8 cellular contexts compared by ENCODE assay signal in the genomic region with DNA sequence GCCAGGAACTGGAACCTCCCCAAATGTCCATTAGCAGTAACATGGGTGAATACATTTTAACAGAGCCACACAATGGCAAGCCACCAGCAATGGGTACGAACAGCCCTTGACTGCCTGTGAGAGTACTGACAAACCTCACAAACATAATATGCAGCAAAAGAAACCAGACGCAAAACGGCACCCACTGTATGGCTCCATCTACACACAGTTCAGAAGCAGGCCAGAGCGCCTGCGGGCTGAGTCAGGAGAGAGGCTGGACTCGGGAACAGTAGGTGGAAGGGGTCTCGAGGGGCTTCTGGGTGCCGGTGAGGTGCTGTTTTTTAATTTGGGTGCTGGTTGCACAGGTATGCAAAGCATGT.
DNase-seq lines count a peak whose midpoint lies in the region; ATAC-seq and TF ChIP-seq lines count a peak whose summit lies in the region.

No MANE protein-coding gene starts in this region.

- no peaks in the 10 kb centered on the region for H3K36me3 ChIP-seq in sigmoid colon

- no peaks in the 10 kb centered on the region for H3K27me3 Mint-ChIP-seq in T-helper 17 cell

- DNase-seq in GM12864 (ENCODE audit: low read depth), result no peak
- no peak for DNase-seq in T-helper 17 cell
- peak; percentile 56 for DNase-seq in cardiac septum (ENCODE audit: low spot score)
- DNase-seq in sigmoid colon, result peak; percentile 66
- no peak for DNase-seq in NCI-H1930 (lab: John Stamatoyannopoulos, UW)
- DNase-seq in NCI-H524 (lab: John Stamatoyannopoulos, UW), result no peak

- no peak for TF ChIP-seq EP300 in sigmoid colon (IDR thresholded peaks at IDR 0.05)

- WGBS in sigmoid colon, 2 donors, result 23 to 65% methylated on average over 8 of the region's 8 CpGs

- TF ChIP-seq POLR2A in sigmoid colon (IDR thresholded peaks at IDR 0.05), result no peak

- peak; percentile 18 for ATAC-seq in T-helper 17 cell
- ATAC-seq in HG03521 (IDR thresholded peaks at IDR 0.05; ENCODE audit: unreplicated experiment), result no peak
- no peak for ATAC-seq in GM18870 (IDR thresholded peaks at IDR 0.05; ENCODE audit: unreplicated experiment)

- H3K9me3 ChIP-seq in T-helper 17 cell (ENCODE audit: control insufficient read depth, low read length, poor library complexity, severe bottlenecking) (no peaks in the 10 kb centered on the region), sigmoid colon (no peaks in the 10 kb centered on the region)

- TF ChIP-seq CTCF in GM12864 (IDR thresholded peaks at IDR 0.05; ENCODE audit: low read depth, low read length, missing control alignments) (no peak), sigmoid colon (IDR thresholded peaks at IDR 0.05) (no peak)

- H3K4me1 Mint-ChIP-seq in T-helper 17 cell, result peaks cover 27% of the 10 kb centered on the region

- peaks cover 0 to 33% (median 32%) of the 10 kb centered on the region in 4 donors for H3K4me1 ChIP-seq in sigmoid colon

- H3K4me3 Mint-ChIP-seq in T-helper 17 cell, result peak overlapping the region; percentile 82

- peak overlapping the region; percentile 85 to 89 (median 86) for H3K27ac ChIP-seq in sigmoid colon

- intact Hi-C loops in cardiac septum (cut with DNase I) (no loop called here), sigmoid colon (cut with DNase I) (loop anchor here (5.0 kb wide), 1 partner anchor 41 kb away; no protein-coding TSS in a partner anchor)

- H3K27ac Mint-ChIP-seq in T-helper 17 cell, result peak overlapping the region; percentile 94

- H3K36me3 Mint-ChIP-seq in T-helper 17 cell (ENCODE audit: low read depth), result no peaks in the 10 kb centered on the region

- H3K27me3 ChIP-seq in sigmoid colon, result no peaks in the 10 kb centered on the region

- peak overlapping the region; percentile 61; the same call in 1 of the 2 replicates for H3K4me3 ChIP-seq in GM12864 (ENCODE audit: low read depth, low read length)
- peak overlapping the region in 2 of 4 donors; percentile 52 to 59 for H3K4me3 ChIP-seq in sigmoid colon

Comparison
In these comparisons a context has a peak if more than half of its experiments do, and no peak if none do; other contexts are left out.
1. DNase-seq: peak in cardiac septum (single experiment) and sigmoid colon (single experiment); none in GM12864 (single experiment), T-helper 17 cell (0 of 3), NCI-H1930 (0 of 2) and NCI-H524 (0 of 2).